12 cellular contexts compared by ENCODE assay signal in the genomic region with DNA sequence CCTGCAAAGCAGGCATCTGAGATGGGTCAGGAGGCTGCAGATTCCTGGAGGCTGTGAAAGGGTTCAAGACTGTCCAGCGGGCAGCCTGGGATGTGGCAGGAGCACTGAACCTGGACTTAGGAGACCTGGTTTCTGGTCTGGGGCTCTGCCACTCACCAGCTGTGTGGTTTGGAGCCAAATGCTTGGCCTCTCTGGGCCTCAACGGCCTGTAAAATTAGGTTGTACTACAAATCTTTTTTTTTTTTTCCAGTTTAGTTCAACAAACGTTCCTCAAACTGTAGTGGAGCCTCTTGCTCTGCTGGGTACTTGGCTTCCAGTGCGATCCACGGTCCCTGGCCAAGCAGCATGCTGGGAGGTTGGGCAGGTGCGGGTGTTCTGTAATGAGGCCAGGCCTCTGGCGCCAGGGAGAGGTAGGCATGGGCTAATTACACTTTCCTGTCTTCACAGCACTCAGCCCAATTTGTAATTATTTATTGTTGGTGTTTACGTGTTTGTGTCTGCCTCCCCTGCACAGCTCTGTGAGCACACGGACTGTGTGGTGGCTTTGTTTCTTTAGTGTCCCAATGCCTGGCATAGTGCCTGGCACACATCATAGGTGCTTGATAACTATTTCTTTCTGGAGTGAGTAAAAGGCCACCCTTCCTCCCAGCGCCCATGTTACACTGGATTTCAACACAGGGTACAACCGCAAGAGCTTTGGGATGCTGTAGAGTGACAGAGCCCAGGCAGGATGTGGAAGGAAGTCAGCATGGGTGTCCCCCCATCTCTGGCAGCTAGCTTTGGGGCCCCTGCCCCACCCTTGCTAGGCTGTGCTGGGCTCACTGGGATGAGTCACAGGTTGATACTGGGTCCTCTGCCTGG. TPM values are rescaled to one million over a fixed set of nuclear protein-coding genes. Genes with fewer than 3 reads are reported as not detected.
DNase-seq lines count a peak whose midpoint lies in the region; FAIRE-seq and TF ChIP-seq lines count a peak whose summit lies in the region.
"Had no signal": no experiment of that assay in that cellular context is flagged by ENCODE, and none has a peak within 500 bp of the region (broad histone marks: within the 10 kb centered on the region; RNA-seq: fewer than 3 reads in every experiment).

No MANE protein-coding gene starts in this region.

- no peaks in the 10 kb centered on the region for H3K9me3 ChIP-seq in neutrophil

- H3K36me3 ChIP-seq in neutrophil = no peaks in the 10 kb centered on the region

- TF ChIP-seq CTCF in cardiac fibroblast (IDR thresholded peaks at IDR 0.05; ENCODE audit: low read depth, low read length) (no peak), neutrophil (IDR thresholded peaks at IDR 0.05) (no peak)

- H3K27ac ChIP-seq in neutrophil = peak overlapping the region; percentile 83

- H3K4me3 ChIP-seq in cardiac fibroblast (replicated peaks in 1 of 2; ENCODE audit: low read depth in 2 of 2, low read length in 2 of 2) (no peak overlapping the region), neutrophil (ENCODE audit: low read depth in 1 of 2, low read length in 1 of 2) (peak overlapping the region; percentile 8 to 11)
- H3K4me3 ChIP-seq: GM23338 had no signal

- no peaks in the 10 kb centered on the region for H3K27me3 ChIP-seq in neutrophil

- DNase-seq in ELR (ENCODE audit: low read depth) = peak; percentile 40
- DNase-seq in NCI-H226 = peak; percentile 54
- peak; percentile 31 to 54 for DNase-seq in cardiac fibroblast (ENCODE audit: low read depth in 2 of 2)
- DNase-seq in activated effector memory CD4-positive, alpha-beta T cell treated with Interleukin-2 at 50 U/mL for 16 hours = no peak
- DNase-seq in GM12891 (ENCODE audit: insufficient read length, low spot score) = no peak
- no peak for DNase-seq in NCI-H128 (lab: John Stamatoyannopoulos, UW; ENCODE audit: unreplicated experiment)
- DNase-seq in hepatic stellate cell (ENCODE audit: low spot score) = no peak
- DNase-seq: activated gamma-delta T cell; DMS 273 treated with DMSO at 0.1 percent for 48 hours; NK-92 treated with Interleukin-12 subunit alpha and Interleukin-12 subunit beta, amount 100 ng/mL, for 24 hours had no signal

- no peak for FAIRE-seq in GM12891 (lab: Jason Lieb, UNC)

- peaks cover 45 to 59% of the 10 kb centered on the region in 2 experiments for H3K4me1 ChIP-seq in neutrophil (ENCODE audit: control insufficient read depth in 1 of 2, insufficient read depth in 1 of 2, low read depth in 1 of 2, low read length in 1 of 2)

- TF ChIP-seq POLR2A in GM12891 (IDR thresholded peaks at IDR 0.05; ENCODE audit: low read depth, low read length) = no peak

TF ChIP-seq in GM12891, 5 proteins besides CTCF, POLR2A, EP300 and RAD21:
- no peak for TF ChIP-seq POU2F2 (IDR thresholded peaks at IDR 0.05; ENCODE audit: low read depth, low read length)
- TF ChIP-seq PAX5 (IDR thresholded peaks at IDR 0.05; ENCODE audit: insufficient read depth, low read length, severe bottlenecking) = no peak
- no peak for TF ChIP-seq TAF1 (IDR thresholded peaks at IDR 0.05; ENCODE audit: low read depth, low read length)
- no peak for TF ChIP-seq POLR2AphosphoS5 (IDR thresholded peaks at IDR 0.05; ENCODE audit: low read depth, low read length)
- TF ChIP-seq SPI1 (IDR thresholded peaks at IDR 0.05; ENCODE audit: low read depth, low read length) = no peak

RNA-seq across cellular contexts. Expression of a gene that starts 5.8 kb away (rescaled TPM):
- polyA plus RNA-seq in GM12891 (2012; ENCODE audit: low read depth, missing spikeins) = not detected
- polyA plus RNA-seq: GM23338 had no signal

RNA-seq across cellular contexts. Expression of a gene that starts 35.4 kb away (rescaled TPM):
- 20.2 TPM for polyA plus RNA-seq in GM12891 (2012; ENCODE audit: low read depth, missing spikeins)

Comparison
In these comparisons a context has a peak if more than half of its experiments do, and no peak if none do; other contexts are left out.
1. DNase-seq: peak in ELR (single experiment), NCI-H226 (single experiment) and cardiac fibroblast (2 of 2); none in activated effector memory CD4-positive, alpha-beta T cell treated with Interleukin-2 at 50 U/mL for 16 hours (single experiment), GM12891 (single experiment), NCI-H128 (single experiment) and hepatic stellate cell (single experiment).
2. H3K4me3 ChIP-seq: peak in neutrophil (2 of 2); none in cardiac fibroblast (0 of 2).